1 cellular context compared by ENCODE assay signal in genomic region chr1:231201375-231202124, GRCh38.
TF ChIP-seq lines count a peak whose summit lies in the region.

No MANE protein-coding gene starts in this region.

TF ChIP-seq in K562, 482 proteins besides CTCF, POLR2A, EP300 and RAD21 (continued from another document and continues in another):
- TF ChIP-seq ZBTB33 (CRISPR knock-in tag; IDR thresholded peaks at IDR 0.05) (0 out of 2 replicates have a peak, but pooled peaks have one; percentile 21), CBFB (CRISPR knock-in tag; IDR thresholded peaks at IDR 0.05) (peak; percentile 76; the same call in 1 of the 2 replicates), FOXJ2 (tag; IDR thresholded peaks at IDR 0.05) (no peak), ZBTB9 (CRISPR knock-in tag; IDR thresholded peaks at IDR 0.05) (no peak), HEY1 (CRISPR knock-in tag; IDR thresholded peaks at IDR 0.05; ENCODE audit: borderline replicate concordance) (no peak), ZNF75A (CRISPR knock-in tag; IDR thresholded peaks at IDR 0.05) (no peak), HNRNPH1 (optimal IDR thresholded peaks at IDR 0.05; ENCODE audit: low read depth, low read length) (no peak), ARID4B (CRISPR knock-in tag; IDR thresholded peaks at IDR 0.05) (no peak; the same call in 1 of the 2 replicates), CBFA2T2 (conservative IDR thresholded peaks at IDR 0.05) (no peak), USF1 (CRISPR knock-in tag; IDR thresholded peaks at IDR 0.05) (0 out of 2 replicates have a peak, but pooled peaks have one; percentile 13), SAFB (IDR thresholded peaks at IDR 0.05; ENCODE audit: borderline replicate concordance, low read depth, low read length) (no peak), MYBL2 (IDR thresholded peaks at IDR 0.05; ENCODE audit: low read depth) (no peak), MYBL2 (CRISPR knock-in tag; IDR thresholded peaks at IDR 0.05; ENCODE audit: borderline replicate concordance) (no peak), ZNF165 (CRISPR knock-in tag; IDR thresholded peaks at IDR 0.05; ENCODE audit: borderline replicate concordance) (no peak), NCOA4 (IDR thresholded peaks at IDR 0.05; ENCODE audit: partially characterized antibody) (no peak), FOXP1 (CRISPR knock-in tag; IDR thresholded peaks at IDR 0.05) (peak; percentile 61; the same call in 1 of the 2 replicates), MAFK (IDR thresholded peaks at IDR 0.05; ENCODE audit: low read length) (no peak), MYNN (IDR thresholded peaks at IDR 0.05) (no peak), MYNN (CRISPR knock-in tag; IDR thresholded peaks at IDR 0.05) (no peak), ELF2 (CRISPR knock-in tag; IDR thresholded peaks at IDR 0.05) (no peak), ZNF143 (CRISPR knock-in tag; IDR thresholded peaks at IDR 0.05) (no peak), PCBP1 (IDR thresholded peaks at IDR 0.05; ENCODE audit: low read depth, low read length, poor library complexity, severe bottlenecking) (no peak), SNRNP70 (optimal IDR thresholded peaks at IDR 0.05; ENCODE audit: low read depth, low read length) (no peak), SRSF7 (optimal IDR thresholded peaks at IDR 0.05; ENCODE audit: low read depth, low read length) (no peak), STAT6 (CRISPR knock-in tag; IDR thresholded peaks at IDR 0.05) (no peak), ZNF311 (CRISPR knock-in tag; IDR thresholded peaks at IDR 0.05) (no peak; the same call in 1 of the 2 replicates), GABPA (tag; conservative IDR thresholded peaks at IDR 0.05; ENCODE audit: low read depth) (0 out of 2 replicates have a peak, but pooled peaks have one; percentile 18), CHD4 (IDR thresholded peaks at IDR 0.05; ENCODE audit: insufficient read depth, insufficient replicate concordance, low read depth, low read length, poor library complexity, severe bottlenecking) (no peak), EP400 (IDR thresholded peaks at IDR 0.05) (no peak), NR4A1 (CRISPR knock-in tag; IDR thresholded peaks at IDR 0.05) (no peak), NR4A1 (tag; IDR thresholded peaks at IDR 0.05) (peak; percentile 69; the same call in 1 of the 2 replicates), TCF7L2 (IDR thresholded peaks at IDR 0.05; ENCODE audit: low read depth, low read length) (no peak), ZNF76 (CRISPR knock-in tag; IDR thresholded peaks at IDR 0.05; ENCODE audit: borderline replicate concordance) (0 out of 2 replicates have a peak, but pooled peaks have one; percentile 37)
- TF ChIP-seq, protein P1, sequence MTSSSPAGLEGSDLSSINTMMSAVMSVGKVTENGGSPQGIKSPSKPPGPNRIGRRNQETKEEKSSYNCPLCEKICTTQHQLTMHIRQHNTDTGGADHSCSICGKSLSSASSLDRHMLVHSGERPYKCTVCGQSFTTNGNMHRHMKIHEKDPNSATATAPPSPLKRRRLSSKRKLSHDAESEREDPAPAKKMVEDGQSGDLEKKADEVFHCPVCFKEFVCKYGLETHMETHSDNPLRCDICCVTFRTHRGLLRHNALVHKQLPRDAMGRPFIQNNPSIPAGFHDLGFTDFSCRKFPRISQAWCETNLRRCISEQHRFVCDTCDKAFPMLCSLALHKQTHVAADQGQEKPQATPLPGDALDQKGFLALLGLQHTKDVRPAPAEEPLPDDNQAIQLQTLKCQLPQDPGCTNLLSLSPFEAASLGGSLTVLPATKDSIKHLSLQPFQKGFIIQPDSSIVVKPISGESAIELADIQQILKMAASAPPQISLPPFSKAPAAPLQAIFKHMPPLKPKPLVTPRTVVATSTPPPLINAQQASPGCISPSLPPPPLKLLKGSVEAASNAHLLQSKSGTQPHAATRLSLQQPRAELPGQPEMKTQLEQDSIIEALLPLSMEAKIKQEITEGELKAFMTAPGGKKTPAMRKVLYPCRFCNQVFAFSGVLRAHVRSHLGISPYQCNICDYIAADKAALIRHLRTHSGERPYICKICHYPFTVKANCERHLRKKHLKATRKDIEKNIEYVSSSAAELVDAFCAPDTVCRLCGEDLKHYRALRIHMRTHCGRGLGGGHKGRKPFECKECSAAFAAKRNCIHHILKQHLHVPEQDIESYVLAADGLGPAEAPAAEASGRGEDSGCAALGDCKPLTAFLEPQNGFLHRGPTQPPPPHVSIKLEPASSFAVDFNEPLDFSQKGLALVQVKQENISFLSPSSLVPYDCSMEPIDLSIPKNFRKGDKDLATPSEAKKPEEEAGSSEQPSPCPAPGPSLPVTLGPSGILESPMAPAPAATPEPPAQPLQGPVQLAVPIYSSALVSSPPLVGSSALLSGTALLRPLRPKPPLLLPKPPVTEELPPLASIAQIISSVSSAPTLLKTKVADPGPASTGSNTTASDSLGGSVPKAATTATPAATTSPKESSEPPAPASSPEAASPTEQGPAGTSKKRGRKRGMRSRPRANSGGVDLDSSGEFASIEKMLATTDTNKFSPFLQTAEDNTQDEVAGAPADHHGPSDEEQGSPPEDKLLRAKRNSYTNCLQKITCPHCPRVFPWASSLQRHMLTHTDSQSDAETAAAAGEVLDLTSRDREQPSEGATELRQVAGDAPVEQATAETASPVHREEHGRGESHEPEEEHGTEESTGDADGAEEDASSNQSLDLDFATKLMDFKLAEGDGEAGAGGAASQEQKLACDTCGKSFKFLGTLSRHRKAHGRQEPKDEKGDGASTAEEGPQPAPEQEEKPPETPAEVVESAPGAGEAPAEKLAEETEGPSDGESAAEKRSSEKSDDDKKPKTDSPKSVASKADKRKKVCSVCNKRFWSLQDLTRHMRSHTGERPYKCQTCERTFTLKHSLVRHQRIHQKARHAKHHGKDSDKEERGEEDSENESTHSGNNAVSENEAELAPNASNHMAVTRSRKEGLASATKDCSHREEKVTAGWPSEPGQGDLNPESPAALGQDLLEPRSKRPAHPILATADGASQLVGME (CRISPR knock-in tag; IDR thresholded peaks at IDR 0.05): peak; percentile 32; the same call in 1 of the 2 replicates
- TF ChIP-seq, protein P2, sequence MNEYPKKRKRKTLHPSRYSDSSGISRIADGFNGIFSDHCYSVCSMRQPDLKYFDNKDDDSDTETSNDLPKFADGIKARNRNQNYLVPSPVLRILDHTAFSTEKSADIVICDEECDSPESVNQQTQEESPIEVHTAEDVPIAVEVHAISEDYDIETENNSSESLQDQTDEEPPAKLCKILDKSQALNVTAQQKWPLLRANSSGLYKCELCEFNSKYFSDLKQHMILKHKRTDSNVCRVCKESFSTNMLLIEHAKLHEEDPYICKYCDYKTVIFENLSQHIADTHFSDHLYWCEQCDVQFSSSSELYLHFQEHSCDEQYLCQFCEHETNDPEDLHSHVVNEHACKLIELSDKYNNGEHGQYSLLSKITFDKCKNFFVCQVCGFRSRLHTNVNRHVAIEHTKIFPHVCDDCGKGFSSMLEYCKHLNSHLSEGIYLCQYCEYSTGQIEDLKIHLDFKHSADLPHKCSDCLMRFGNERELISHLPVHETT (CRISPR knock-in tag; conservative IDR thresholded peaks at IDR 0.05 in 1 of 2, IDR thresholded peaks at IDR 0.05 in 1 of 2): no peak
- TF ChIP-seq, protein P3, sequence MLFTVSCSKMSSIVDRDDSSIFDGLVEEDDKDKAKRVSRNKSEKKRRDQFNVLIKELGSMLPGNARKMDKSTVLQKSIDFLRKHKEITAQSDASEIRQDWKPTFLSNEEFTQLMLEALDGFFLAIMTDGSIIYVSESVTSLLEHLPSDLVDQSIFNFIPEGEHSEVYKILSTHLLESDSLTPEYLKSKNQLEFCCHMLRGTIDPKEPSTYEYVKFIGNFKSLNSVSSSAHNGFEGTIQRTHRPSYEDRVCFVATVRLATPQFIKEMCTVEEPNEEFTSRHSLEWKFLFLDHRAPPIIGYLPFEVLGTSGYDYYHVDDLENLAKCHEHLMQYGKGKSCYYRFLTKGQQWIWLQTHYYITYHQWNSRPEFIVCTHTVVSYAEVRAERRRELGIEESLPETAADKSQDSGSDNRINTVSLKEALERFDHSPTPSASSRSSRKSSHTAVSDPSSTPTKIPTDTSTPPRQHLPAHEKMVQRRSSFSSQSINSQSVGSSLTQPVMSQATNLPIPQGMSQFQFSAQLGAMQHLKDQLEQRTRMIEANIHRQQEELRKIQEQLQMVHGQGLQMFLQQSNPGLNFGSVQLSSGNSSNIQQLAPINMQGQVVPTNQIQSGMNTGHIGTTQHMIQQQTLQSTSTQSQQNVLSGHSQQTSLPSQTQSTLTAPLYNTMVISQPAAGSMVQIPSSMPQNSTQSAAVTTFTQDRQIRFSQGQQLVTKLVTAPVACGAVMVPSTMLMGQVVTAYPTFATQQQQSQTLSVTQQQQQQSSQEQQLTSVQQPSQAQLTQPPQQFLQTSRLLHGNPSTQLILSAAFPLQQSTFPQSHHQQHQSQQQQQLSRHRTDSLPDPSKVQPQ (CRISPR knock-in tag; IDR thresholded peaks at IDR 0.05; ENCODE audit: borderline replicate concordance): no peak
